ENCODE assay signal across 11 cellular contexts in the genomic region with DNA sequence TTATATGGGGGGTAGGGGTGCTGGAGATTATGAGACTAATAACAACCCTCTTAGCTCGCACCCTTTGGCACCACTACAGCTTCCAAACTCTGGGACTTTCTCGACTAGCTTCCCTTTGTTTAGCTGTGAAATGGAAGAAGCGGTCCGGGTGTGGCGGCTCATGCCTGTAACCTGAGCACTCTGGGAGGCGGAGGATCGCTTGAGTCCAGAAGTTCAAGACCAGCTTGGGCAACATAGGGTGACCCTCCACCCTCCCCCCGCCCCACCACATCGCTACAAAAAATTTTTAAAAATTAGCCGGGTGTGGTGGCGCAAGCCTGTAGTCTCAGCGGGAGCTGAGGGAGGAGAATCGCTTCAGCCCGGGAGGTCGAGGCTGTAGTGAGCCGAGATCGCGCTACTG. TPM values are rescaled to one million over a fixed set of nuclear protein-coding genes. Genes with fewer than 3 reads are reported as not detected.
DNase-seq lines count a peak whose midpoint lies in the region; ATAC-seq and TF ChIP-seq lines count a peak whose summit lies in the region.
"Had no signal": no experiment of that assay in that cellular context is flagged by ENCODE, and none has a peak within 500 bp of the region (broad histone marks: within the 10 kb centered on the region; RNA-seq: fewer than 3 reads in every experiment).

No MANE protein-coding gene starts in this region.

- in situ Hi-C loops in ACHN (cut with HindIII; ENCODE audit: low pct_ligation_motif_present, low pct_unique_long_range_greater_than_20kb, low sequenced_read_pairs) = no loop called here

- H3K27ac Mint-ChIP-seq in activated T-cell treated with anti-CD3 and anti-CD28 coated beads, Interleukin-2, amount 50 U/mL, for 24 hours = no peak overlapping the region
- peak overlapping the region; percentile 96 for H3K27ac Mint-ChIP-seq in WTC11
- no peak overlapping the region for H3K27ac Mint-ChIP-seq in stimulated activated naive CD8-positive, alpha-beta T cell treated with anti-CD3 and anti-CD28 coated beads, Interleukin-15, amount 100 ng/mL, for 72 hours

- H3K4me1 Mint-ChIP-seq in activated T-cell treated with anti-CD3 and anti-CD28 coated beads, Interleukin-2, amount 50 U/mL, for 24 hours (ENCODE audit: low read depth) = peaks cover 23% of the 10 kb centered on the region
- peaks cover 46% of the 10 kb centered on the region for H3K4me1 Mint-ChIP-seq in WTC11
- peaks cover 53% of the 10 kb centered on the region for H3K4me1 Mint-ChIP-seq in stimulated activated naive CD8-positive, alpha-beta T cell treated with anti-CD3 and anti-CD28 coated beads, Interleukin-15, amount 100 ng/mL, for 72 hours

- H3K27me3 Mint-ChIP-seq in activated T-cell treated with anti-CD3 and anti-CD28 coated beads, Interleukin-2, amount 50 U/mL, for 24 hours = peaks cover 76% of the 10 kb centered on the region
- H3K27me3 Mint-ChIP-seq in WTC11 (ENCODE audit: low read depth) = peaks cover 25% of the 10 kb centered on the region
- H3K27me3 Mint-ChIP-seq in stimulated activated naive CD8-positive, alpha-beta T cell treated with anti-CD3 and anti-CD28 coated beads, Interleukin-15, amount 100 ng/mL, for 72 hours = peaks cover 83% of the 10 kb centered on the region

- peak overlapping the region; percentile 63 for H3K4me3 Mint-ChIP-seq in activated T-cell treated with anti-CD3 and anti-CD28 coated beads, Interleukin-2, amount 50 U/mL, for 24 hours
- H3K4me3 Mint-ChIP-seq in WTC11 = peak overlapping the region; percentile 89
- peak overlapping the region; percentile 71 to 81 for H3K4me3 Mint-ChIP-seq in stimulated activated naive CD8-positive, alpha-beta T cell treated with anti-CD3 and anti-CD28 coated beads, Interleukin-15, amount 100 ng/mL, for 72 hours

- no peak for TF ChIP-seq CTCF in WTC11 (IDR thresholded peaks at IDR 0.05)

- H3K36me3 Mint-ChIP-seq in activated T-cell treated with anti-CD3 and anti-CD28 coated beads, Interleukin-2, amount 50 U/mL, for 24 hours (ENCODE audit: low read depth) = no peaks in the 10 kb centered on the region
- H3K36me3 Mint-ChIP-seq in WTC11 = peaks cover 2% of the 10 kb centered on the region

- POLR2A ChIA-PET in WTC11 (lab: Charles Lee) (interaction anchor here (0.5 to 1.7 kb wide), 6 partner anchors 9 to 217 kb away, joined by 3 to 13 read pairs (median 4); no protein-coding TSS in a partner anchor), HEK293T (lab: Yijun Ruan, JAX) (interaction anchor here (0.7 to 1.1 kb wide), 2 partner anchors 12 to 15 kb away, joined by 4 read pairs; no protein-coding TSS in a partner anchor)

- H3K9me3 Mint-ChIP-seq in activated T-cell treated with anti-CD3 and anti-CD28 coated beads, Interleukin-2, amount 50 U/mL, for 24 hours = no peaks in the 10 kb centered on the region
- H3K9me3 Mint-ChIP-seq in WTC11 = no peaks in the 10 kb centered on the region
- H3K9me3 Mint-ChIP-seq in stimulated activated naive CD8-positive, alpha-beta T cell treated with anti-CD3 and anti-CD28 coated beads, Interleukin-15, amount 100 ng/mL, for 72 hours = no peaks in the 10 kb centered on the region

- DNase-seq in activated T-cell treated with anti-CD3 and anti-CD28 coated beads, Interleukin-2, amount 50 U/mL, for 24 hours = no peak
- no peak for DNase-seq in activated T-cell treated with anti-CD3 and anti-CD28 coated beads for 4 hours
- DNase-seq in WTC11 (ENCODE audit: low spot score) = peak; percentile 57
- peak; percentile 71 for DNase-seq in islet precursor cell
- no peak for DNase-seq in stimulated activated naive CD8-positive, alpha-beta T cell treated with anti-CD3 and anti-CD28 coated beads, Interleukin-15, amount 100 ng/mL, for 72 hours
- DNase-seq in HEK293T (ENCODE audit: extremely low spot score) = no peak
- no peak for DNase-seq in ACHN
- DNase-seq: C1 segment of cervical spinal cord, kidney glomerular epithelial cell, NCI-H1048 had no signal

- no peak for ATAC-seq in WTC11
- ATAC-seq in stimulated activated naive CD8-positive, alpha-beta T cell treated with anti-CD3 and anti-CD28 coated beads, Interleukin-15, amount 100 ng/mL, for 72 hours = no peak
- ATAC-seq in GM18868 (IDR thresholded peaks at IDR 0.05; ENCODE audit: unreplicated experiment) = no peak

- CTCF ChIA-PET in WTC11 (lab: Charles Lee) = interaction anchor here (0.5 to 5.6 kb wide), 8 partner anchors 39 to 462 kb away, joined by 3 to 61 read pairs (median 5); a partner anchor contains a TSS
- CTCF ChIA-PET in HEK293T (lab: Yijun Ruan, JAX) = interaction anchor here (0.6 to 1.7 kb wide), 5 partner anchors 9 to 373 kb away, joined by 3 to 7 read pairs (median 5); no protein-coding TSS in a partner anchor

TF ChIP-seq in WTC11, 78 proteins besides CTCF, POLR2A, EP300 and RAD21:
- no peak for TF ChIP-seq GTF2I (CRISPR knock-in tag; conservative IDR thresholded peaks at IDR 0.05)
- TF ChIP-seq, protein P1, sequence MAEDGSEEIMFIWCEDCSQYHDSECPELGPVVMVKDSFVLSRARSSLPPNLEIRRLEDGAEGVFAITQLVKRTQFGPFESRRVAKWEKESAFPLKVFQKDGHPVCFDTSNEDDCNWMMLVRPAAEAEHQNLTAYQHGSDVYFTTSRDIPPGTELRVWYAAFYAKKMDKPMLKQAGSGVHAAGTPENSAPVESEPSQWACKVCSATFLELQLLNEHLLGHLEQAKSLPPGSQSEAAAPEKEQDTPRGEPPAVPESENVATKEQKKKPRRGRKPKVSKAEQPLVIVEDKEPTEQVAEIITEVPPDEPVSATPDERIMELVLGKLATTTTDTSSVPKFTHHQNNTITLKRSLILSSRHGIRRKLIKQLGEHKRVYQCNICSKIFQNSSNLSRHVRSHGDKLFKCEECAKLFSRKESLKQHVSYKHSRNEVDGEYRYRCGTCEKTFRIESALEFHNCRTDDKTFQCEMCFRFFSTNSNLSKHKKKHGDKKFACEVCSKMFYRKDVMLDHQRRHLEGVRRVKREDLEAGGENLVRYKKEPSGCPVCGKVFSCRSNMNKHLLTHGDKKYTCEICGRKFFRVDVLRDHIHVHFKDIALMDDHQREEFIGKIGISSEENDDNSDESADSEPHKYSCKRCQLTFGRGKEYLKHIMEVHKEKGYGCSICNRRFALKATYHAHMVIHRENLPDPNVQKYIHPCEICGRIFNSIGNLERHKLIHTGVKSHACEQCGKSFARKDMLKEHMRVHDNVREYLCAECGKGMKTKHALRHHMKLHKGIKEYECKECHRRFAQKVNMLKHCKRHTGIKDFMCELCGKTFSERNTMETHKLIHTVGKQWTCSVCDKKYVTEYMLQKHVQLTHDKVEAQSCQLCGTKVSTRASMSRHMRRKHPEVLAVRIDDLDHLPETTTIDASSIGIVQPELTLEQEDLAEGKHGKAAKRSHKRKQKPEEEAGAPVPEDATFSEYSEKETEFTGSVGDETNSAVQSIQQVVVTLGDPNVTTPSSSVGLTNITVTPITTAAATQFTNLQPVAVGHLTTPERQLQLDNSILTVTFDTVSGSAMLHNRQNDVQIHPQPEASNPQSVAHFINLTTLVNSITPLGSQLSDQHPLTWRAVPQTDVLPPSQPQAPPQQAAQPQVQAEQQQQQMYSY (CRISPR knock-in tag; IDR thresholded peaks at IDR 0.05) = peak; percentile 65

TF ChIP-seq in HEK293T, 16 proteins besides CTCF, POLR2A, EP300 and RAD21:
- TF ChIP-seq SUZ12 (IDR thresholded peaks at IDR 0.05) = no peak
- TF ChIP-seq ZNF384 (IDR thresholded peaks at IDR 0.05) = no peak

RNA-seq across cellular contexts. Expression of a gene that starts 0.8 kb away (rescaled TPM):
- total RNA-seq in WTC11 (2021) = 128 to 142 TPM (median 136 TPM) in 3 replicates

Comparison
In these comparisons a context has a peak if more than half of its experiments do, and no peak if none do; other contexts are left out.
1. DNase-seq: peak in WTC11 (single experiment) and islet precursor cell (single experiment); none in activated T-cell treated with anti-CD3 and anti-CD28 coated beads, Interleukin-2, amount 50 U/mL, for 24 hours (single experiment), activated T-cell treated with anti-CD3 and anti-CD28 coated beads for 4 hours (single experiment), stimulated activated naive CD8-positive, alpha-beta T cell treated with anti-CD3 and anti-CD28 coated beads, Interleukin-15, amount 100 ng/mL, for 72 hours (0 of 2), HEK293T (single experiment) and ACHN (single experiment).
2. Peak in every context shown above with its lines, with median percentiles within 50 percentile points of each other: H3K4me3 Mint-ChIP-seq.